3 cellular contexts compared by ENCODE assay signal in genomic region chr17:58165981-58166380, GRCh38.
TF ChIP-seq lines count a peak whose summit lies in the region.

No MANE protein-coding gene starts in this region.

TF ChIP-seq in A549, 52 proteins besides CTCF, POLR2A, EP300 and RAD21:
- TF ChIP-seq REST (IDR thresholded peaks at IDR 0.05) = peak; percentile 66
- TF ChIP-seq ZSCAN20 (CRISPR knock-in tag; IDR thresholded peaks at IDR 0.05) = no peak

TF ChIP-seq in HEK293, 187 proteins besides CTCF, POLR2A, EP300 and RAD21:
- TF ChIP-seq ZNF488 (tag by site-specific recombination; IDR thresholded peaks at IDR 0.05) (no peak), ZNF138 (tag by site-specific recombination; IDR thresholded peaks at IDR 0.05; ENCODE audit: borderline replicate concordance) (no peak), ZNF560 (tag by site-specific recombination; IDR thresholded peaks at IDR 0.05; ENCODE audit: borderline replicate concordance) (no peak), ZNF280D (tag by site-specific recombination; IDR thresholded peaks at IDR 0.05) (no peak), REST (tag by site-specific recombination; IDR thresholded peaks at IDR 0.05) (peak; percentile 88), ZNF707 (tag by site-specific recombination; IDR thresholded peaks at IDR 0.05) (no peak), AEBP2 (tag by site-specific recombination; IDR thresholded peaks at IDR 0.05; ENCODE audit: borderline replicate concordance) (no peak), ZNF501 (tag by site-specific recombination; IDR thresholded peaks at IDR 0.05) (no peak)

TF ChIP-seq in GM12878, 131 proteins besides CTCF, POLR2A, EP300 and RAD21:
- TF ChIP-seq REST (IDR thresholded peaks at IDR 0.05; ENCODE audit: low read depth, low read length) (peak; percentile 74), NKRF (conservative IDR thresholded peaks at IDR 0.05) (no peak)
